In the genomic region with DNA sequence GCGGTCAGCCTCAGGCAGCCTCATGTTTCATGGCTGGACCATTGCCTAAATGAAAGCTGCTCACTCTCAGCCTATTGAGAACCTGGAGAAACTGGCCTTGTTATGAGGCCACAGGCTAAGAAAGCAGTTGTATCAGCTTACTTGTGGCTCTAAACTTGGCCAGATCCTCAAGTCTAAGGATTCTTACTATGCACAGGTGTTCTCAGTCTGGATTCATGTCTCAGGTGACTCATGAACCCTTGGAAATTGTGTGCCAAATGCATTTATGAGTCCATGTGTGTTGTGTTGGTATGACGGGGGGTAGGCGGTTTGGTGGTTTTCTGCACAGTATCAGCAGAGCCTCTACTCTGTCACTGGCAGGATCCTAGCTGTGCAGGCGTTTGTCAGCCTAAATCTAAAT, we compare ENCODE assay signal across 23 cellular contexts.
DNase-seq lines count a peak whose midpoint lies in the region; ATAC-seq, FAIRE-seq and TF ChIP-seq lines count a peak whose summit lies in the region.
"Had no signal": no experiment of that assay in that cellular context is flagged by ENCODE, and none has a peak within 500 bp of the region (broad histone marks: within the 10 kb centered on the region; RNA-seq: fewer than 3 reads in every experiment).

No MANE protein-coding gene starts in this region.

- CTCF ChIA-PET in PC-3 (lab: Charles Lee) = interaction anchor here (0.6 kb wide), 1 partner anchor 71 kb away, joined by 9 read pairs; no protein-coding TSS in a partner anchor
- CTCF ChIA-PET in H1 (lab: Charles Lee; ENCODE audit: partially characterized antibody) = interaction anchor here (0.9 to 2.7 kb wide), 5 partner anchors 11 to 202 kb away, joined by 4 to 8 read pairs (median 4); no protein-coding TSS in a partner anchor

- H2BK20ac ChIP-seq in H1 (ENCODE audit: low read length) = no peak overlapping the region

- no peak for TF ChIP-seq CTCF in PC-3 (conservative IDR thresholded peaks at IDR 0.05; ENCODE audit: low read depth, low read length)
- TF ChIP-seq CTCF in H1 (IDR thresholded peaks at IDR 0.05; ENCODE audit: control extremely low read depth in 1 of 3, insufficient read depth in 1 of 3, low read depth in 1 of 3, low read length in 3 of 3) = no peak

- H4K5ac ChIP-seq in H1 (ENCODE audit: insufficient read length, low read depth, low read length) = no peak overlapping the region

- no peak for TF ChIP-seq RAD21 in H1 (IDR thresholded peaks at IDR 0.05 in 1 of 2, conservative IDR thresholded peaks at IDR 0.05 in 1 of 2; ENCODE audit: low read depth in 2 of 2, low read length in 2 of 2)

- no peak overlapping the region for H3K23ac ChIP-seq in H1 (ENCODE audit: insufficient read length)

- no peak overlapping the region for H2BK120ac ChIP-seq in H1 (replicated peaks; ENCODE audit: low read depth, low read length)

- H3K4me1 ChIP-seq in PC-3 (ENCODE audit: insufficient read depth, low read length) (peaks cover 58% of the 10 kb centered on the region), H1 (replicated peaks in 1 of 4; ENCODE audit: control insufficient read depth in 3 of 4, insufficient read depth in 4 of 4, low read length in 3 of 4) (peaks cover 0 to 19% (median 5%) of the 10 kb centered on the region in 4 experiments; a peak in 4 of 7 replicates)

- no peak overlapping the region for H2BK15ac ChIP-seq in H1 (ENCODE audit: low read length)

- no peak overlapping the region for H3K14ac ChIP-seq in H1 (ENCODE audit: insufficient read length)

- H2AFZ ChIP-seq in PC-3 (ENCODE audit: low read length) = no peak overlapping the region
- H2AFZ ChIP-seq in H1 (ENCODE audit: low read length) = no peak overlapping the region

- FAIRE-seq in H1 (lab: Jason Lieb, UNC) = no peak
- FAIRE-seq: GM12892 had no signal

- H3K36me3 ChIP-seq in PC-3 (ENCODE audit: low read depth, low read length) (no peaks in the 10 kb centered on the region), H1 (ENCODE audit: control insufficient read depth in 2 of 4, insufficient read depth in 4 of 4, low read length in 3 of 4) (no peaks in the 10 kb centered on the region)

- no peak for TF ChIP-seq POLR2A in H1 (IDR thresholded peaks at IDR 0.05; ENCODE audit: control extremely low read depth in 1 of 2, low read depth in 2 of 2, low read length in 2 of 2)

- H3K4me3 ChIP-seq in PC-3 (ENCODE audit: low read length) (no peak overlapping the region), H1 (ENCODE audit: extremely low read depth in 1 of 4, insufficient read depth in 2 of 4, low read depth in 3 of 4, low read length in 4 of 4) (no peak overlapping the region)

- TF ChIP-seq EP300 in H1 (IDR thresholded peaks at IDR 0.05; ENCODE audit: borderline replicate concordance in 1 of 2, low read depth in 2 of 2, low read length in 2 of 2) = no peak

- H3K23me2 ChIP-seq in H1 (ENCODE audit: low read depth, low read length) = no peaks in the 10 kb centered on the region

- H3K79me2 ChIP-seq in PC-3 (ENCODE audit: low read length) (peaks cover 41% of the 10 kb centered on the region), H1 (ENCODE audit: control insufficient read depth in 1 of 2, insufficient read depth in 2 of 2, low read length in 2 of 2) (peaks cover 16 to 98% of the 10 kb centered on the region in 2 experiments)

- H3K4ac ChIP-seq in H1 (replicated peaks; ENCODE audit: insufficient read length, low read depth, low read length) = no peak overlapping the region

- H3K9ac ChIP-seq in PC-3 (ENCODE audit: low read length) = 0 out of 2 replicates have a peak overlapping the region, but pooled peaks have one; percentile 13
- no peak overlapping the region for H3K9ac ChIP-seq in H1 (replicated peaks in 1 of 4; ENCODE audit: extremely low read depth in 1 of 4, low read depth in 3 of 4, low read length in 3 of 4)

- H3K18ac ChIP-seq in H1 (ENCODE audit: extremely low read depth, low read length) = no peak overlapping the region

- intact Hi-C loops in PC-3 (cut with micrococcal nuclease) = no loop called here

- H2BK5ac ChIP-seq in H1 (ENCODE audit: low read depth, low read length) = no peak overlapping the region

- H4K20me1 ChIP-seq in PC-3 (ENCODE audit: low read length) = no peaks in the 10 kb centered on the region
- peaks cover 14 to 15% of the 10 kb centered on the region in 2 experiments for H4K20me1 ChIP-seq in H1 (replicated peaks in 1 of 2; ENCODE audit: control insufficient read depth in 1 of 2, insufficient read depth in 2 of 2, low read length in 2 of 2)

- H3K56ac ChIP-seq in H1 (replicated peaks; ENCODE audit: insufficient read length, low read depth, low read length) = no peak overlapping the region

- H3F3A ChIP-seq in PC-3 (ENCODE audit: low read length, unreplicated experiment) = peaks cover 4% of the 10 kb centered on the region

- H4K8ac ChIP-seq in H1 (ENCODE audit: extremely low read depth, insufficient read depth, low read length) = no peak overlapping the region

- H3K79me1 ChIP-seq in H1 (ENCODE audit: low read depth, low read length) = peaks cover 20% of the 10 kb centered on the region

- H3K4me2 ChIP-seq in PC-3 (ENCODE audit: low read length) (peak overlapping the region; percentile 42), H1 (ENCODE audit: insufficient read depth in 1 of 2, low read depth in 2 of 2, low read length in 2 of 2) (no peak overlapping the region)

- 90% methylated on average over 4 of the region's 4 CpGs; no CpG with 5 or more reads in 1 of the 2 experiments for WGBS in H1 (ENCODE audit: extremely low coverage in 1 of 2, insufficient coverage in 1 of 2, insufficient read length in 1 of 2, insufficient replicate concordance in 2 of 2, low coverage in 1 of 2, low lambda C conversion rate in 2 of 2, missing lambda C conversion rate in 1 of 2), 2 experiments

- no peak overlapping the region for H4K91ac ChIP-seq in H1 (replicated peaks; ENCODE audit: insufficient read length, low read length)

- H3K9me3 ChIP-seq in PC-3 (ENCODE audit: low read length) (no peaks in the 10 kb centered on the region), H1 (ENCODE audit: insufficient read depth in 2 of 2, low read depth in 1 of 2, low read length in 1 of 2) (no peaks in the 10 kb centered on the region)

- H3K27me3 ChIP-seq in PC-3 (ENCODE audit: low read length) = no peaks in the 10 kb centered on the region
- no peaks in the 10 kb centered on the region for H3K27me3 ChIP-seq in H1 (replicated peaks in 1 of 4; ENCODE audit: control insufficient read depth in 3 of 4, extremely low read depth in 1 of 4, insufficient read depth in 3 of 4, low read length in 3 of 4)

- POLR2A ChIA-PET in PC-3 (lab: Charles Lee; ENCODE audit: unreplicated experiment) (interaction anchor here (0.5 to 0.6 kb wide), 2 partner anchors 120 to 142 kb away, joined by 3 to 4 read pairs; no protein-coding TSS in a partner anchor), H1 (lab: Charles Lee; ENCODE audit: partially characterized antibody) (interaction anchor here (0.9 to 1.7 kb wide), 2 partner anchors 11 to 15 kb away, joined by 3 to 5 read pairs; no protein-coding TSS in a partner anchor)

- no peaks in the 10 kb centered on the region for H3K9me2 ChIP-seq in PC-3 (replicated peaks; ENCODE audit: low read length)

- no peak overlapping the region for H2BK12ac ChIP-seq in H1 (ENCODE audit: low read depth, low read length)

- H3K27ac ChIP-seq in PC-3 (ENCODE audit: low read length) (peak overlapping the region; percentile 67), H1 (ENCODE audit: low read depth, low read length) (no peak overlapping the region)
- H3K27ac ChIP-seq: C4-2B, VCaP had no signal

- no TSS peak for BruUV-seq in PC-3 (replicated peaks; lab: Mats Ljungman, UMichigan)

- ATAC-seq in PC-3 (peak; percentile 51), GM21390 (IDR thresholded peaks at IDR 0.05; ENCODE audit: unreplicated experiment) (no peak), GM18909 (IDR thresholded peaks at IDR 0.05; ENCODE audit: poor library complexity, unreplicated experiment) (no peak), GM18498 (IDR thresholded peaks at IDR 0.05; ENCODE audit: unreplicated experiment) (no peak)
- ATAC-seq: natural killer cell treated with Interleukin-12 subunit alpha and Interleukin-12 subunit beta and Interleukin-15 and Interleukin-18, amount 100 ng/mL, for 72 hours; right cardiac atrium; stimulated activated naive CD8-positive, alpha-beta T cell treated with anti-CD3 and anti-CD28 coated beads, Interleukin-15, Interleukin-2, amounts not matched to agents 100 U/mL and 50 U/mL, for 24 hours had no signal

- peak overlapping the region; percentile 47; the same call in 1 of the 2 replicates for H2AK5ac ChIP-seq in H1 (ENCODE audit: low read depth, low read length)

- DNase-seq in HT1080 (ENCODE audit: low read depth) = peak; percentile 17
- peak; percentile 96 for DNase-seq in PC-3
- DNase-seq in H1 (ENCODE audit: low read depth in 1 of 2, low spot score in 2 of 2) = no peak
- DNase-seq in myocyte (ENCODE audit: low read depth) = peak; percentile 56
- DNase-seq in ecto neural progenitor cell (ENCODE audit: low spot score) = no peak
- DNase-seq: activated naive CD4-positive, alpha-beta T cell treated with anti-CD3 and anti-CD28 coated beads, Interleukin-2, amount 50 U/mL, for 16 hours; amygdala; central memory CD4-positive, alpha-beta T cell; EL; foreskin fibroblast; immature natural killer cell; KG1; NCI-H146; right cardiac atrium; stimulated activated CD4-positive, alpha-beta T cell treated with anti-CD3 and anti-CD28 coated beads, Interleukin-12 subunit alpha, Interleukin-12 subunit beta, amount 100 ng/mL, for 4 hours; stimulated activated naive CD8-positive, alpha-beta T cell treated with anti-CD3 and anti-CD28 coated beads, Interleukin-15, Interleukin-2, amounts not matched to agents 100 U/mL and 50 U/mL, for 24 hours had no signal

TF ChIP-seq in H1, 55 proteins besides CTCF, POLR2A, EP300 and RAD21 (continues in another document):
- TF ChIP-seq SAP30 (IDR thresholded peaks at IDR 0.05; ENCODE audit: insufficient read depth, insufficient replicate concordance, low read length) (no peak), HDAC2 (IDR thresholded peaks at IDR 0.05; ENCODE audit: borderline replicate concordance in 1 of 2, low read depth in 2 of 2, low read length in 2 of 2) (no peak), CREB1 (IDR thresholded peaks at IDR 0.05) (no peak), POU5F1 (IDR thresholded peaks at IDR 0.05; ENCODE audit: low read depth, low read length) (no peak), EGR1 (IDR thresholded peaks at IDR 0.05; ENCODE audit: borderline replicate concordance, low read depth, low read length) (no peak), YY1 (IDR thresholded peaks at IDR 0.05; ENCODE audit: low read depth, low read length) (no peak), SP4 (IDR thresholded peaks at IDR 0.05; ENCODE audit: low read length) (no peak), TAF7 (optimal IDR thresholded peaks at IDR 0.05; ENCODE audit: borderline replicate concordance, low read depth, low read length) (no peak), MAX (IDR thresholded peaks at IDR 0.05) (no peak), GABPA (IDR thresholded peaks at IDR 0.05; ENCODE audit: borderline replicate concordance, insufficient read depth, low read length) (no peak), CEBPB (IDR thresholded peaks at IDR 0.05; ENCODE audit: low read depth, low read length) (no peak), CHD1 (IDR thresholded peaks at IDR 0.05; ENCODE audit: low read depth, low read length) (no peak)

Comparison
In these comparisons a context has a peak if more than half of its experiments do, and no peak if none do; other contexts are left out.
1. DNase-seq: peak in HT1080 (single experiment), PC-3 (single experiment) and myocyte (single experiment); none in H1 (0 of 2) and ecto neural progenitor cell (single experiment).